11 cellular contexts compared by ENCODE assay signal in the genomic region with DNA sequence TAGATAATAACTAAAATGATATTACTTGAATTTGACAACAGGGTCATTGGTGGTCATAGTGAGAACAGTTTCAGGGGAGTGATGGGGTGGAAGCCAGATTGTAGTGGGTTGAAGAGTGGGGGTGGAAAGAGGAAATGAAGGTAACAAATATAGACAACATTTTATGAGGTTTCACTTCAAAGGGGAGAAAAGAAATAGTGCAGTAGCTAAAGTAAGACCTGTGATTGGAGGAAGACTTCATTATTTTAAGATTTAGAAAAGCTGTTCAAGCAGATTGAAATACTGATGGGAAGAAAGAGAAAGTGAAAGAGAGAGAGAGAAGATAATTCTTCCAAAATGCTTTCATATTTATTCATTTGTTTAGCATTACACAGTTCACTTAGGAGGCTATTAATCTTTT. TPM values are rescaled to one million over a fixed set of nuclear protein-coding genes. Genes with fewer than 3 reads are reported as not detected.
DNase-seq lines count a peak whose midpoint lies in the region; ATAC-seq and TF ChIP-seq lines count a peak whose summit lies in the region.
"Had no signal": no experiment of that assay in that cellular context is flagged by ENCODE, and none has a peak within 500 bp of the region (broad histone marks: within the 10 kb centered on the region; RNA-seq: fewer than 3 reads in every experiment).

No MANE protein-coding gene starts in this region.

- peaks cover 31% of the 10 kb centered on the region for H3K4me1 Mint-ChIP-seq in activated naive CD4-positive, alpha-beta T cell treated with anti-CD3 and anti-CD28 coated beads for 36 hours (ENCODE audit: low read depth)
- peaks cover 29% of the 10 kb centered on the region for H3K4me1 Mint-ChIP-seq in stimulated activated effector memory CD8-positive, alpha-beta T cell treated with anti-CD3 and anti-CD28 coated beads, Interleukin-12 subunit alpha, Interleukin-12 subunit beta, amount 100 ng/mL, for 72 hours

- DNase-seq in activated naive CD4-positive, alpha-beta T cell treated with anti-CD3 and anti-CD28 coated beads for 36 hours, result no peak
- no peak for DNase-seq in activated naive CD4-positive, alpha-beta T cell treated with anti-CD3 and anti-CD28 coated beads, Interleukin-2, amount 50 U/mL, for 16 hours
- DNase-seq in MM.1S (peak; percentile 37), cardiac septum (ENCODE audit: low spot score) (no peak), uterus (no peak), sigmoid colon (no peak)
- DNase-seq in stimulated activated effector memory CD8-positive, alpha-beta T cell treated with anti-CD3 and anti-CD28 coated beads, Interleukin-12 subunit alpha, Interleukin-12 subunit beta, amount 100 ng/mL, for 72 hours (ENCODE audit: low spot score in 2 of 2), result no peak
- DNase-seq: midbrain had no signal

- no peaks in the 10 kb centered on the region for H3K36me3 Mint-ChIP-seq in activated naive CD4-positive, alpha-beta T cell treated with anti-CD3 and anti-CD28 coated beads for 36 hours (ENCODE audit: low read depth)
- H3K36me3 Mint-ChIP-seq in stimulated activated effector memory CD8-positive, alpha-beta T cell treated with anti-CD3 and anti-CD28 coated beads, Interleukin-12 subunit alpha, Interleukin-12 subunit beta, amount 100 ng/mL, for 72 hours, result no peaks in the 10 kb centered on the region

- CTCF ChIA-PET in activated naive CD4-positive, alpha-beta T cell treated with anti-CD3 and anti-CD28 coated beads for 36 hours (lab: Charles Lee), result interaction anchor here (0.6 to 1.7 kb wide), 6 partner anchors 39 to 446 kb away, joined by 3 to 11 read pairs (median 3); no protein-coding TSS in a partner anchor

- H3K9me2 ChIP-seq in MM.1S (replicated peaks; ENCODE audit: insufficient read depth, low read length), result no peaks in the 10 kb centered on the region

- H3K27ac Mint-ChIP-seq in activated naive CD4-positive, alpha-beta T cell treated with anti-CD3 and anti-CD28 coated beads for 36 hours, result peak overlapping the region; percentile 22
- H3K27ac Mint-ChIP-seq in stimulated activated effector memory CD8-positive, alpha-beta T cell treated with anti-CD3 and anti-CD28 coated beads, Interleukin-12 subunit alpha, Interleukin-12 subunit beta, amount 100 ng/mL, for 72 hours, result peak overlapping the region; percentile 30

- H3K4me3 Mint-ChIP-seq in activated naive CD4-positive, alpha-beta T cell treated with anti-CD3 and anti-CD28 coated beads for 36 hours, result no peak overlapping the region
- peak overlapping the region; percentile 42 for H3K4me3 Mint-ChIP-seq in stimulated activated effector memory CD8-positive, alpha-beta T cell treated with anti-CD3 and anti-CD28 coated beads, Interleukin-12 subunit alpha, Interleukin-12 subunit beta, amount 100 ng/mL, for 72 hours

- H3F3A ChIP-seq in MM.1S (ENCODE audit: insufficient read depth, low read length), result peaks cover 5% of the 10 kb centered on the region

- no peak for TF ChIP-seq EP300 in sigmoid colon (IDR thresholded peaks at IDR 0.05)

- H3K4me3 ChIP-seq in MM.1S (ENCODE audit: low read length), result peak overlapping the region; percentile 32
- no peak overlapping the region for H3K4me3 ChIP-seq in uterus
- H3K4me3 ChIP-seq in sigmoid colon, result no peak overlapping the region

- no peaks in the 10 kb centered on the region for H4K20me1 ChIP-seq in MM.1S (ENCODE audit: insufficient read depth, low read length)

- H2AFZ ChIP-seq in MM.1S (ENCODE audit: low read length), result 0 out of 2 replicates have a peak overlapping the region, but pooled peaks have one; percentile 42

- H3K9ac ChIP-seq in MM.1S (ENCODE audit: low read length), result no peak overlapping the region; the same call in 1 of the 2 replicates

- peaks cover 16% of the 10 kb centered on the region for H3K4me1 ChIP-seq in MM.1S (ENCODE audit: low read length)
- H3K4me1 ChIP-seq in uterus, result no peaks in the 10 kb centered on the region
- H3K4me1 ChIP-seq in sigmoid colon, result no peaks in the 10 kb centered on the region

- H3K9me3 Mint-ChIP-seq in activated naive CD4-positive, alpha-beta T cell treated with anti-CD3 and anti-CD28 coated beads for 36 hours, result no peaks in the 10 kb centered on the region
- no peaks in the 10 kb centered on the region for H3K9me3 Mint-ChIP-seq in stimulated activated effector memory CD8-positive, alpha-beta T cell treated with anti-CD3 and anti-CD28 coated beads, Interleukin-12 subunit alpha, Interleukin-12 subunit beta, amount 100 ng/mL, for 72 hours

- intact Hi-C loops in activated naive CD4-positive, alpha-beta T cell treated with anti-CD3 and anti-CD28 coated beads for 36 hours (cut with micrococcal nuclease), result loop anchor here (2.0 to 5.0 kb wide), 2 partner anchors 16 to 39 kb away; no protein-coding TSS in a partner anchor
- intact Hi-C loops in cardiac septum (cut with DNase I), result no loop called here
- intact Hi-C loops in uterus (cut with DNase I; ENCODE audit: low total_unique reads), result no loop called here
- intact Hi-C loops in sigmoid colon (cut with DNase I), result no loop called here

- no peaks in the 10 kb centered on the region for H3K79me2 ChIP-seq in MM.1S (ENCODE audit: low read length)

- no peaks in the 10 kb centered on the region for H3K27me3 Mint-ChIP-seq in activated naive CD4-positive, alpha-beta T cell treated with anti-CD3 and anti-CD28 coated beads for 36 hours (ENCODE audit: low read depth)

- no peak for TF ChIP-seq CTCF in MM.1S (IDR thresholded peaks at IDR 0.05; ENCODE audit: low read length)
- TF ChIP-seq CTCF in uterus (IDR thresholded peaks at IDR 0.05), result no peak
- no peak for TF ChIP-seq CTCF in sigmoid colon (IDR thresholded peaks at IDR 0.05)

- ATAC-seq in HG02610 (IDR thresholded peaks at IDR 0.05; ENCODE audit: unreplicated experiment), result peak; percentile 74
- ATAC-seq in stimulated activated effector memory CD8-positive, alpha-beta T cell treated with anti-CD3 and anti-CD28 coated beads, Interleukin-12 subunit alpha, Interleukin-12 subunit beta, amount 100 ng/mL, for 72 hours, result peak; percentile 52
- ATAC-seq: HCT116 had no signal

- TF ChIP-seq POLR2A in uterus (IDR thresholded peaks at IDR 0.05), result no peak
- no peak for TF ChIP-seq POLR2A in sigmoid colon (IDR thresholded peaks at IDR 0.05)

- H3K9me3 ChIP-seq in MM.1S (replicated peaks; ENCODE audit: insufficient read depth, low read length), result no peaks in the 10 kb centered on the region
- no peaks in the 10 kb centered on the region for H3K9me3 ChIP-seq in uterus
- no peaks in the 10 kb centered on the region for H3K9me3 ChIP-seq in sigmoid colon

- H3K36me3 ChIP-seq in MM.1S (replicated peaks; ENCODE audit: insufficient read depth, low read length) (no peaks in the 10 kb centered on the region), uterus (no peaks in the 10 kb centered on the region), sigmoid colon (no peaks in the 10 kb centered on the region)

- H3K27me3 ChIP-seq in MM.1S (replicated peaks; ENCODE audit: insufficient read depth, low read length), result no peaks in the 10 kb centered on the region
- H3K27me3 ChIP-seq in uterus, result no peaks in the 10 kb centered on the region
- H3K27me3 ChIP-seq in sigmoid colon, result no peaks in the 10 kb centered on the region

- H3K27ac ChIP-seq in MM.1S (ENCODE audit: low read length) (0 out of 2 replicates have a peak overlapping the region, but pooled peaks have one; percentile 13), uterus (no peak overlapping the region), sigmoid colon (no peak overlapping the region)

- H3K4me2 ChIP-seq in MM.1S (ENCODE audit: low read depth, low read length), result peak overlapping the region; percentile 67

RNA-seq across cellular contexts. Expression of a gene that starts 52.0 kb away (rescaled TPM):
- 10 to 100 TPM; 15.3 to 15.4 TPM for total RNA-seq in activated naive CD4-positive, alpha-beta T cell treated with anti-CD3 and anti-CD28 coated beads for 36 hours
- total RNA-seq in cardiac septum (0.62 TPM), uterus (1 to 10 TPM; 1.3 to 5.6 (median 2.0) TPM), sigmoid colon (1 to 10 TPM in 1 of 4 donors, under 1 TPM in 2, not detected in 1; 0.71 to 1.8 (median 0.82) TPM)
- 1 to 10 TPM in 1 of 3 donors, not detected in 2; 4.3 TPM for polyA plus RNA-seq in sigmoid colon
- total RNA-seq: epithelial cell of proximal tubule had no signal
